8 cellular contexts compared by ENCODE assay signal in the genomic region with DNA sequence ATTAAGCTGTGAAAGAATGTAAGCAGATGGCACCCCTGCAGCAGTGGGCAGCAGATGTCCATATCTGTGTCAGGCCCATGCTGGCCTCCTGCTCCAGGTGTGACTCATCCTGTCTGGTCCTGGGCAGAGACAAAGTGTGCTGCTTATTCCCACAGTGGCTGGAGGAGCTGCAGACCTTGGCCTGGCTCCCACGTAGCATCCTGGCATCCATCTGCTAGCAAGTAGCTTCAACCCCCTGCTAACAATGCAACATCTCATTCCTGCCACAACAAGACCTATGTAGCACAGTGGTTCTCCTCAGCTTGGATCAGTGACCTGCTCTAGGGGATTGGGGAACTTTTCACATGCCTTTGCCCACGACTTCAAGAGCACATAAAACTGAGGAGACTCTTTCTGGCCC.
DNase-seq lines count a peak whose midpoint lies in the region; ATAC-seq and TF ChIP-seq lines count a peak whose summit lies in the region.

No MANE protein-coding gene starts in this region.

- TF ChIP-seq CTCF in heart right ventricle (IDR thresholded peaks at IDR 0.05) (no peak), transverse colon (IDR thresholded peaks at IDR 0.05) (peak in 1 of 5 experiments; percentile 23), A673 (conservative IDR thresholded peaks at IDR 0.05; ENCODE audit: low read depth, low read length) (no peak)

- H3K36me3 ChIP-seq in adipocyte (ENCODE audit: control insufficient read depth, insufficient read depth, low read length, severe bottlenecking) (no peaks in the 10 kb centered on the region), heart right ventricle (peaks cover 0 to 5% (median 0%) of the 10 kb centered on the region in 9 donors), transverse colon (no peaks in the 10 kb centered on the region), A673 (ENCODE audit: insufficient read depth, low read length, poor library complexity, severe bottlenecking) (no peaks in the 10 kb centered on the region), H7 (replicated peaks; ENCODE audit: control insufficient read depth, insufficient read depth, low read length) (no peaks in the 10 kb centered on the region)

- H3K4me3 ChIP-seq in adipocyte (ENCODE audit: low read length), result no peak overlapping the region
- no peak overlapping the region for H3K4me3 ChIP-seq in heart right ventricle
- no peak overlapping the region for H3K4me3 ChIP-seq in transverse colon
- H3K4me3 ChIP-seq in A673 (ENCODE audit: low read depth, low read length, poor library complexity, severe bottlenecking), result no peak overlapping the region
- no peak overlapping the region for H3K4me3 ChIP-seq in H7 (ENCODE audit: insufficient read depth, low read depth, low read length)

- H3K9me3 ChIP-seq in adipocyte (ENCODE audit: control insufficient read depth, low read length) (no peaks in the 10 kb centered on the region), heart right ventricle (peaks cover 0 to 9% (median 0%) of the 10 kb centered on the region in 11 donors), transverse colon (no peaks in the 10 kb centered on the region), A673 (ENCODE audit: low read depth, low read length, poor library complexity, severe bottlenecking) (no peaks in the 10 kb centered on the region)

- peak overlapping the region in 1 of 10 donors; percentile 64 for H3K27ac ChIP-seq in heart right ventricle
- peak overlapping the region; percentile 76 to 83 (median 81) for H3K27ac ChIP-seq in transverse colon
- H3K27ac ChIP-seq in A673 (ENCODE audit: low read depth, low read length, poor library complexity, severe bottlenecking), result no peak overlapping the region

- WGBS in heart right ventricle, 2 donors, result 38 to 47% methylated on average over 2 of the region's 2 CpGs
- 40% methylated on average over 1 to 2 of the region's 2 CpGs for WGBS in transverse colon (ENCODE audit: low coverage in 1 of 2), 2 donors

- no peak overlapping the region for H3K9ac ChIP-seq in adipocyte (ENCODE audit: low read length)

- peak; percentile 44 for DNase-seq in NCI-H146 (lab: John Stamatoyannopoulos, UW)
- no peak for DNase-seq in NCI-H146 treated with DMSO at 0.1 percent for 48 hours (lab: John Stamatoyannopoulos, UW; ENCODE audit: unreplicated experiment)
- peak; percentile 28 for DNase-seq in adipocyte (ENCODE audit: low read depth)
- peak; percentile 36 to 44 for DNase-seq in heart right ventricle
- DNase-seq in transverse colon, result peak; percentile 52
- DNase-seq in A673 (ENCODE audit: low spot score), result no peak
- no peak for DNase-seq in H7
- no peak for DNase-seq in NCI-H2081 (lab: John Stamatoyannopoulos, UW)

- intact Hi-C loops in heart right ventricle (cut with DNase I) (no loop called here), transverse colon (cut with DNase I; ENCODE audit: low total_unique reads) (no loop called here), A673 (cut with micrococcal nuclease; ENCODE audit: unreplicated experiment) (no loop called here)

- POLR2A ChIA-PET in A673 (lab: Charles Lee; ENCODE audit: low non-redundant PET), result no interaction called here

- TF ChIP-seq POLR2A in transverse colon (IDR thresholded peaks at IDR 0.05), result no peak

- ATAC-seq in heart right ventricle, result peak in 6 of 8 donors; percentile 34 to 92 (median 70)

- BruUV-seq in A673 (replicated peaks; lab: Mats Ljungman, UMichigan), result no TSS peak

- no peak for TF ChIP-seq EP300 in transverse colon (IDR thresholded peaks at IDR 0.05; ENCODE audit: low read depth)

- CTCF ChIA-PET in A673 (lab: Charles Lee), result no interaction called here

- H3K27me3 ChIP-seq in adipocyte (replicated peaks; ENCODE audit: control insufficient read depth, insufficient read depth, low read length), result no peaks in the 10 kb centered on the region
- H3K27me3 ChIP-seq in heart right ventricle, result no peaks in the 10 kb centered on the region
- H3K27me3 ChIP-seq in transverse colon, result no peaks in the 10 kb centered on the region
- H3K27me3 ChIP-seq in A673 (replicated peaks; ENCODE audit: insufficient read depth, low read depth, low read length, poor library complexity), result no peaks in the 10 kb centered on the region
- H3K27me3 ChIP-seq in H7 (ENCODE audit: control insufficient read depth, insufficient read depth, low read length), result no peaks in the 10 kb centered on the region

- in situ Hi-C loops in transverse colon (cut with MboI; ENCODE audit: low pct_ligation_motif_present in 1 of 4, low pct_unique_long_range_greater_than_20kb in 1 of 4, low sequenced_read_pairs in 3 of 4), result no loop called here

- no peaks in the 10 kb centered on the region for H3K4me1 ChIP-seq in adipocyte (ENCODE audit: control insufficient read depth, insufficient read depth, low read length)
- H3K4me1 ChIP-seq in heart right ventricle, result peaks cover 22 to 56% (median 40%) of the 10 kb centered on the region in 9 donors
- H3K4me1 ChIP-seq in transverse colon, result peaks cover 30 to 51% (median 44%) of the 10 kb centered on the region in 4 donors
- peaks cover 24% of the 10 kb centered on the region for H3K4me1 ChIP-seq in A673 (ENCODE audit: insufficient read depth, low read length, poor library complexity, severe bottlenecking)

Comparison
In these comparisons a context has a peak if more than half of its experiments do, and no peak if none do; other contexts are left out.
1. DNase-seq: peak in NCI-H146 (single experiment), adipocyte (single experiment), heart right ventricle (2 of 2) and transverse colon (single experiment); none in NCI-H146 treated with DMSO at 0.1 percent for 48 hours (single experiment), A673 (single experiment), H7 (single experiment) and NCI-H2081 (0 of 2).